Comparison of ENCODE assay signal across 17 cellular contexts in the genomic region with DNA sequence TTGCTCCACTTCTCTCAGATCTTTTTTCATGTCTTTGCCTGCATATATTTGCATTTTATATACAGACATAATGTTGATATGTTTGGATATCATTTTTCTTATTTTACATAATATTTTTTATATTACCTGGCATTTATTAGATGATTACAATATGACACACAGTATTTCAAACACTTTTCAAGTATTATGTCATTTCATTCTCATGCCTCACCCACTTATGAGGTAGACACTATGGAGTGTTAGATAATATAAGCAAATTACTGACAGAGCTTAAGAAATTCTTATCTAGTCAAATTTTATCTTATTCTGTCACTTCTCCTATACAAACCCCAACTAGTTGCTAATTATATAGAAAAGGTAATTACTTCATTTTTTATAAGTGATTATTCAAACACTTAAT. TPM values are rescaled to one million over a fixed set of nuclear protein-coding genes. Genes with fewer than 3 reads are reported as not detected.
DNase-seq lines count a peak whose midpoint lies in the region; ATAC-seq, FAIRE-seq and TF ChIP-seq lines count a peak whose summit lies in the region.
"Had no signal": no experiment of that assay in that cellular context is flagged by ENCODE, and none has a peak within 500 bp of the region (broad histone marks: within the 10 kb centered on the region; RNA-seq: fewer than 3 reads in every experiment).

No MANE protein-coding gene starts in this region.

- H3K4me3 ChIP-seq in bronchial epithelial cell (ENCODE audit: low read depth, low read length) (no peak overlapping the region), lower lobe of right lung (no peak overlapping the region), stomach smooth muscle (ENCODE audit: low read length in 2 of 2) (peak overlapping the region; percentile 36 to 52)
- H3K4me3 ChIP-seq: skin epidermis had no signal

- no peak for FAIRE-seq in bronchial epithelial cell (lab: Jason Lieb, UNC)

- no peaks in the 10 kb centered on the region for H3K27me3 ChIP-seq in bronchial epithelial cell (ENCODE audit: control insufficient read depth, insufficient read depth, low read length)
- no peaks in the 10 kb centered on the region for H3K27me3 ChIP-seq in lower lobe of right lung (ENCODE audit: low read depth)
- H3K27me3 ChIP-seq in stomach smooth muscle (ENCODE audit: control insufficient read depth in 1 of 2, insufficient read depth in 2 of 2, low read length in 2 of 2), result no peaks in the 10 kb centered on the region

- H3K9me3 Mint-ChIP-seq in HFFc6, result no peaks in the 10 kb centered on the region; the same call in 1 of the 2 replicates
- peaks cover 6 to 41% (median 15%) of the 10 kb centered on the region in 9 donors for H3K9me3 Mint-ChIP-seq in naive thymus-derived CD8-positive, alpha-beta T cell

- no peak for TF ChIP-seq CTCF in HFFc6 (IDR thresholded peaks at IDR 0.05)
- no peak for TF ChIP-seq CTCF in bronchial epithelial cell (IDR thresholded peaks at IDR 0.05; ENCODE audit: insufficient read depth, low read length, severe bottlenecking)
- no peak for TF ChIP-seq CTCF in lower lobe of right lung (IDR thresholded peaks at IDR 0.05)

- H3K27ac ChIP-seq in lower lobe of right lung (peak overlapping the region; percentile 84), stomach smooth muscle (ENCODE audit: low read length) (peak overlapping the region; percentile 85)

- peaks cover 31% of the 10 kb centered on the region for H3K4me1 Mint-ChIP-seq in HFFc6 (ENCODE audit: low read depth)
- no peaks in the 10 kb centered on the region for H3K4me1 Mint-ChIP-seq in naive thymus-derived CD8-positive, alpha-beta T cell
- H3K4me1 Mint-ChIP-seq: CD4-positive, CD25-positive, alpha-beta regulatory T cell had no signal

- ATAC-seq in lower lobe of right lung (peak in 1 of 2 donors; percentile 28), left ventricle myocardium superior (no peak)
- no peak for ATAC-seq in naive thymus-derived CD8-positive, alpha-beta T cell
- ATAC-seq: Right ventricle myocardium inferior had no signal

- H3K27ac Mint-ChIP-seq in HFFc6, result peak overlapping the region; percentile 92; the same call in 1 of the 2 replicates
- no peak overlapping the region for H3K27ac Mint-ChIP-seq in naive thymus-derived CD8-positive, alpha-beta T cell
- H3K27ac Mint-ChIP-seq: CD4-positive, CD25-positive, alpha-beta regulatory T cell had no signal

- DNase-seq in HFFc6, result no peak
- DNase-seq in bronchial epithelial cell (ENCODE audit: low read depth), result peak; percentile 73
- DNase-seq in lower lobe of right lung, result no peak
- no peak for DNase-seq in cortex of kidney (lab: John Stamatoyannopoulos, UW)
- DNase-seq in left ventricle myocardium superior, result no peak
- DNase-seq in GM19238 (ENCODE audit: insufficient read length, low spot score), result no peak
- no peak for DNase-seq in naive thymus-derived CD8-positive, alpha-beta T cell
- DNase-seq: activated CD4-positive, alpha-beta T cell treated with anti-CD3 and anti-CD28 coated beads, Interleukin-2, amount 50 U/mL, for 1 hour; CD4-positive, CD25-positive, alpha-beta regulatory T cell; central memory CD4-positive, alpha-beta T cell; effector CD8-positive, alpha-beta T cell; NCI-H1092 treated with DMSO at 0.1 percent for 48 hours; NCI-H2081; stimulated activated CD4-positive, alpha-beta T cell treated with anti-CD3 and anti-CD28 coated beads, Interleukin-4, amount 100 ng/mL, for 1 hour had no signal

- intact Hi-C loops in lower lobe of right lung (cut with DNase I) (no loop called here), left ventricle myocardium superior (cut with micrococcal nuclease) (no loop called here)

- H3K4me1 ChIP-seq in lower lobe of right lung, result peaks cover 16% of the 10 kb centered on the region
- peaks cover 14% of the 10 kb centered on the region for H3K4me1 ChIP-seq in stomach smooth muscle (ENCODE audit: control insufficient read depth, insufficient read depth, low read length)

- no peaks in the 10 kb centered on the region; the same call in 1 of the 2 replicates for H3K27me3 Mint-ChIP-seq in HFFc6 (ENCODE audit: insufficient read depth)
- no peaks in the 10 kb centered on the region for H3K27me3 Mint-ChIP-seq in naive thymus-derived CD8-positive, alpha-beta T cell
- H3K27me3 Mint-ChIP-seq: CD4-positive, CD25-positive, alpha-beta regulatory T cell had no signal

- H3K9me3 ChIP-seq in lower lobe of right lung (peaks cover 6% of the 10 kb centered on the region), stomach smooth muscle (ENCODE audit: control insufficient read depth in 2 of 2, low read length in 2 of 2) (no peaks in the 10 kb centered on the region)

- H3K9ac ChIP-seq in stomach smooth muscle (ENCODE audit: low read length in 2 of 2), result peak overlapping the region in 1 of 2 donors; percentile 52

- no peak overlapping the region for H3K4me3 Mint-ChIP-seq in HFFc6
- no peak overlapping the region for H3K4me3 Mint-ChIP-seq in naive thymus-derived CD8-positive, alpha-beta T cell
- H3K4me3 Mint-ChIP-seq: CD4-positive, CD25-positive, alpha-beta regulatory T cell had no signal

- POLR2A ChIA-PET in naive thymus-derived CD8-positive, alpha-beta T cell (lab: Charles Lee), result no interaction called here

- H3K36me3 Mint-ChIP-seq in HFFc6 (ENCODE audit: low read depth), result peaks cover 15% of the 10 kb centered on the region; the same call in 1 of the 2 replicates
- H3K36me3 Mint-ChIP-seq in naive thymus-derived CD8-positive, alpha-beta T cell, result peaks cover 0 to 7% (median 0%) of the 10 kb centered on the region in 3 donors
- H3K36me3 Mint-ChIP-seq: CD4-positive, CD25-positive, alpha-beta regulatory T cell had no signal

- peaks cover 1% of the 10 kb centered on the region for H3K36me3 ChIP-seq in bronchial epithelial cell (ENCODE audit: control insufficient read depth, insufficient read depth, low read length)
- H3K36me3 ChIP-seq in lower lobe of right lung, result no peaks in the 10 kb centered on the region
- no peaks in the 10 kb centered on the region for H3K36me3 ChIP-seq in stomach smooth muscle (ENCODE audit: control insufficient read depth in 2 of 2, insufficient read depth in 2 of 2, low read length in 2 of 2)

RNA-seq across cellular contexts. Expression of a gene that starts 11.1 kb away (rescaled TPM):
- 1 to 10 TPM; 1.1 to 1.7 (median 1.3) TPM for total RNA-seq in HFFc6 (2021; fragmentation: NEBNext Ultra II Directional; extraction: Animal tissue kit (Norgen Biotek cat#: 25700))
- total RNA-seq in bronchial epithelial cell (43.7 and 56.5 TPM in 2 replicates), lower lobe of right lung (29.2 TPM), left ventricle myocardium superior (2.4 TPM)
- total RNA-seq in naive thymus-derived CD8-positive, alpha-beta T cell, result not detected
- polyA plus RNA-seq in naive thymus-derived CD8-positive, alpha-beta T cell, result not detected
- total RNA-seq: CD4-positive, CD25-positive, alpha-beta regulatory T cell had no signal
- polyA plus RNA-seq: CD4-positive, CD25-positive, alpha-beta regulatory T cell had no signal

Comparison
In these comparisons a context has a peak if more than half of its experiments do, and no peak if none do; other contexts are left out.
1. H3K4me3 ChIP-seq: peak in stomach smooth muscle (2 of 2); none in bronchial epithelial cell (single experiment) and lower lobe of right lung (single experiment).